Comparison of ENCODE assay signal across 18 cellular contexts in the genomic region with DNA sequence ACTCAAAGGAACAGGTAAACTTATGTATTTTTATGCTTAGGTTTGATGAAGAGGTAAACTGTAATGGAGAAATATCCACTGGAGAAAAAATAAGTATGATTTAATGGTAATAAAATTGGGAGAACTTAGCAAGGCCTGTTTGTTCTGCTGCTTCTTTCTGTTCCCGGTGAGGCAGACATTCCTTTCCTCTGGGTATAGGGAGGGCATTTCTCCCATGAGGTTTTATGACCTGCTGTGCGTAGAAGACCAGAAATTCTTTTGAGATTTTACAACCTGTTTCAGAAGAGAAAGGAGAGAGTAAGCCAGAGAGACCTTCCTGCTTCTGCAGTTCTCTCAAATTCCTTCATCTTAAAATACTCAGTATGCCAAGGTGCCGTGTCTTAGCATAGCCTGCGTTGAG.
DNase-seq lines count a peak whose midpoint lies in the region; ATAC-seq and TF ChIP-seq lines count a peak whose summit lies in the region.
"Had no signal": no experiment of that assay in that cellular context is flagged by ENCODE, and none has a peak within 500 bp of the region (broad histone marks: within the 10 kb centered on the region; RNA-seq: fewer than 3 reads in every experiment).

No MANE protein-coding gene starts in this region.

- peaks cover 11% of the 10 kb centered on the region for H3K27me3 Mint-ChIP-seq in GM23338 (ENCODE audit: insufficient read depth, low read depth, poor library complexity)
- no peaks in the 10 kb centered on the region; the same call in 1 of the 2 replicates for H3K27me3 Mint-ChIP-seq in WTC11 (ENCODE audit: low read depth)
- H3K27me3 Mint-ChIP-seq in nephron (ENCODE audit: low read depth), result no peaks in the 10 kb centered on the region
- H3K27me3 Mint-ChIP-seq in effector memory CD8-positive, alpha-beta T cell, result peaks cover 18 to 53% of the 10 kb centered on the region in 2 donors
- H3K27me3 Mint-ChIP-seq: CD4-positive, CD25-positive, alpha-beta regulatory T cell had no signal

- CTCF ChIA-PET in WTC11 (lab: Charles Lee), result interaction anchor here (1.0 kb wide), 1 partner anchor 174 kb away, joined by 3 read pairs; no protein-coding TSS in a partner anchor

- peak overlapping the region; percentile 48 for H3K4me2 ChIP-seq in GM23338
- H3K4me2 ChIP-seq: BLaER1 had no signal

- ATAC-seq in GM23338 (peak; percentile 60), WTC11 (peak; percentile 40), HG03520 (IDR thresholded peaks at IDR 0.05; ENCODE audit: unreplicated experiment) (no peak)
- ATAC-seq in effector memory CD8-positive, alpha-beta T cell (replicated peaks), result no peak
- ATAC-seq: GM12878 had no signal

- H3K4me3 Mint-ChIP-seq in GM23338 (0 out of 3 replicates have a peak overlapping the region, but pooled peaks have one; percentile 12), WTC11 (no peak overlapping the region; the same call in 1 of the 2 replicates), nephron (no peak overlapping the region)
- H3K4me3 Mint-ChIP-seq in effector memory CD8-positive, alpha-beta T cell, result no peak overlapping the region
- H3K4me3 Mint-ChIP-seq: CD4-positive, CD25-positive, alpha-beta regulatory T cell; IgD-negative memory B cell had no signal

- H3K4me1 Mint-ChIP-seq in GM23338, result peaks cover 42% of the 10 kb centered on the region
- peaks cover 40% of the 10 kb centered on the region for H3K4me1 Mint-ChIP-seq in WTC11
- H3K4me1 Mint-ChIP-seq in nephron, result peaks cover 8% of the 10 kb centered on the region
- no peaks in the 10 kb centered on the region for H3K4me1 Mint-ChIP-seq in effector memory CD8-positive, alpha-beta T cell (ENCODE audit: low read depth in 2 of 2)
- H3K4me1 Mint-ChIP-seq: CD4-positive, CD25-positive, alpha-beta regulatory T cell; IgD-negative memory B cell had no signal

- no peaks in the 10 kb centered on the region; the same call in 1 of the 2 replicates for H3K9me2 ChIP-seq in GM23338 (ENCODE audit: insufficient read depth)

- H3K4me3 ChIP-seq in GM23338 (peak overlapping the region; percentile 10; the same call in 1 of the 2 replicates), iPS-18a (ENCODE audit: low read length) (peak overlapping the region; percentile 7)
- H3K4me3 ChIP-seq: BLaER1, GM12878, GM23248, HAP-1 had no signal

- H3K9me3 Mint-ChIP-seq in GM23338, result no peaks in the 10 kb centered on the region
- no peaks in the 10 kb centered on the region for H3K9me3 Mint-ChIP-seq in WTC11
- H3K9me3 Mint-ChIP-seq in nephron, result no peaks in the 10 kb centered on the region
- no peaks in the 10 kb centered on the region for H3K9me3 Mint-ChIP-seq in effector memory CD8-positive, alpha-beta T cell
- H3K9me3 Mint-ChIP-seq: CD4-positive, CD25-positive, alpha-beta regulatory T cell had no signal

- POLR2A ChIA-PET in WTC11 (lab: Charles Lee), result interaction anchor here (0.7 kb wide), 1 partner anchor 552 kb away, joined by 4 read pairs; no protein-coding TSS in a partner anchor

- no peaks in the 10 kb centered on the region for H3K79me2 ChIP-seq in GM23338 (replicated peaks; ENCODE audit: insufficient read depth)

- peak overlapping the region; percentile 90 for H2AFZ ChIP-seq in GM23338
- H2AFZ ChIP-seq: GM23248 had no signal

- peaks cover 38% of the 10 kb centered on the region for H3K4me1 ChIP-seq in GM23338 (ENCODE audit: insufficient read depth)
- H3K4me1 ChIP-seq in iPS-18a (ENCODE audit: control insufficient read depth, low read depth, low read length), result peaks cover 37% of the 10 kb centered on the region
- H3K4me1 ChIP-seq: BLaER1, HAP-1 had no signal

- H3K36me3 ChIP-seq in GM23338 (ENCODE audit: insufficient read depth) (no peaks in the 10 kb centered on the region), iPS-18a (ENCODE audit: control insufficient read depth, low read depth, low read length) (no peaks in the 10 kb centered on the region)
- H3K36me3 ChIP-seq: BLaER1, HAP-1 had no signal

- no peaks in the 10 kb centered on the region for H3K9me3 ChIP-seq in iPS-18a (ENCODE audit: control insufficient read depth, low read depth, low read length)
- H3K9me3 ChIP-seq: BLaER1, HAP-1 had no signal

- no peak overlapping the region for H3K9ac ChIP-seq in iPS-18a (ENCODE audit: low read length)
- H3K9ac ChIP-seq: BLaER1, GM23248 had no signal

- H3K27ac ChIP-seq in GM23338 (ENCODE audit: low read depth) (peak overlapping the region; percentile 34; the same call in 1 of the 2 replicates), iPS-18a (ENCODE audit: low read length) (no peak overlapping the region)
- H3K27ac ChIP-seq: BLaER1, GM23248 had no signal

- peak; percentile 46 for DNase-seq in GM23338 (ENCODE audit: low spot score)
- DNase-seq in WTC11 (ENCODE audit: low spot score), result no peak
- no peak for DNase-seq in NCI-H2196 (lab: John Stamatoyannopoulos, UW; ENCODE audit: unreplicated experiment)
- no peak for DNase-seq in hippocampal formation (lab: John Stamatoyannopoulos, UW)
- DNase-seq in effector memory CD8-positive, alpha-beta T cell, result no peak
- DNase-seq: 8988T; AML-193; Calu3; CD4-positive, CD25-positive, alpha-beta regulatory T cell; DMS 273 treated with DMSO at 0.1 percent for 48 hours; GM23248 had no signal

- H3K36me3 Mint-ChIP-seq in GM23338 (ENCODE audit: low read depth), result no peaks in the 10 kb centered on the region
- no peaks in the 10 kb centered on the region for H3K36me3 Mint-ChIP-seq in WTC11
- no peaks in the 10 kb centered on the region for H3K36me3 Mint-ChIP-seq in nephron (ENCODE audit: low read depth)
- H3K36me3 Mint-ChIP-seq in effector memory CD8-positive, alpha-beta T cell (ENCODE audit: insufficient read depth), result no peaks in the 10 kb centered on the region
- H3K36me3 Mint-ChIP-seq: CD4-positive, CD25-positive, alpha-beta regulatory T cell; IgD-negative memory B cell had no signal

- H3F3A ChIP-seq in GM23338 (replicated peaks; ENCODE audit: low read depth), result no peaks in the 10 kb centered on the region; the same call in 1 of the 2 replicates

- H4K20me1 ChIP-seq in GM23338 (replicated peaks; ENCODE audit: insufficient read depth), result no peaks in the 10 kb centered on the region
- H4K20me1 ChIP-seq: BLaER1 had no signal

- H3K27me3 ChIP-seq in GM23338 (ENCODE audit: insufficient read depth) (no peaks in the 10 kb centered on the region), iPS-18a (ENCODE audit: control insufficient read depth, insufficient read depth, low read length) (no peaks in the 10 kb centered on the region)
- H3K27me3 ChIP-seq: BLaER1 had no signal

- TF ChIP-seq CTCF in GM23338 (conservative IDR thresholded peaks at IDR 0.05; ENCODE audit: low read depth in 2 of 2), result no peak
- no peak for TF ChIP-seq CTCF in WTC11 (IDR thresholded peaks at IDR 0.05)
- no peak for TF ChIP-seq CTCF in nephron (IDR thresholded peaks at IDR 0.05; ENCODE audit: unreplicated experiment in 3 of 3)

- H3K27ac Mint-ChIP-seq in GM23338, result no peak overlapping the region
- H3K27ac Mint-ChIP-seq in WTC11, result no peak overlapping the region
- H3K27ac Mint-ChIP-seq in nephron, result peak overlapping the region in 2 of 3 experiments; percentile 28 to 59
- no peak overlapping the region for H3K27ac Mint-ChIP-seq in effector memory CD8-positive, alpha-beta T cell
- H3K27ac Mint-ChIP-seq: CD4-positive, CD25-positive, alpha-beta regulatory T cell; IgD-negative memory B cell had no signal

TF ChIP-seq in GM23338, 12 proteins besides CTCF, POLR2A, EP300 and RAD21 (continues in another document):
- TF ChIP-seq EZH2 (IDR thresholded peaks at IDR 0.05; ENCODE audit: low read depth, unreplicated experiment), result no peak

TF ChIP-seq in WTC11, 78 proteins besides CTCF, POLR2A, EP300 and RAD21 (continues in another document):
- TF ChIP-seq, protein P1, sequence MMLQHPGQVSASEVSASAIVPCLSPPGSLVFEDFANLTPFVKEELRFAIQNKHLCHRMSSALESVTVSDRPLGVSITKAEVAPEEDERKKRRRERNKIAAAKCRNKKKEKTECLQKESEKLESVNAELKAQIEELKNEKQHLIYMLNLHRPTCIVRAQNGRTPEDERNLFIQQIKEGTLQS (CRISPR knock-in tag; conservative IDR thresholded peaks at IDR 0.05), result no peak
- TF ChIP-seq FOXK1 (CRISPR knock-in tag; IDR thresholded peaks at IDR 0.05), result no peak
- TF ChIP-seq CREM (CRISPR knock-in tag; IDR thresholded peaks at IDR 0.05), result no peak
- TF ChIP-seq, protein P2, sequence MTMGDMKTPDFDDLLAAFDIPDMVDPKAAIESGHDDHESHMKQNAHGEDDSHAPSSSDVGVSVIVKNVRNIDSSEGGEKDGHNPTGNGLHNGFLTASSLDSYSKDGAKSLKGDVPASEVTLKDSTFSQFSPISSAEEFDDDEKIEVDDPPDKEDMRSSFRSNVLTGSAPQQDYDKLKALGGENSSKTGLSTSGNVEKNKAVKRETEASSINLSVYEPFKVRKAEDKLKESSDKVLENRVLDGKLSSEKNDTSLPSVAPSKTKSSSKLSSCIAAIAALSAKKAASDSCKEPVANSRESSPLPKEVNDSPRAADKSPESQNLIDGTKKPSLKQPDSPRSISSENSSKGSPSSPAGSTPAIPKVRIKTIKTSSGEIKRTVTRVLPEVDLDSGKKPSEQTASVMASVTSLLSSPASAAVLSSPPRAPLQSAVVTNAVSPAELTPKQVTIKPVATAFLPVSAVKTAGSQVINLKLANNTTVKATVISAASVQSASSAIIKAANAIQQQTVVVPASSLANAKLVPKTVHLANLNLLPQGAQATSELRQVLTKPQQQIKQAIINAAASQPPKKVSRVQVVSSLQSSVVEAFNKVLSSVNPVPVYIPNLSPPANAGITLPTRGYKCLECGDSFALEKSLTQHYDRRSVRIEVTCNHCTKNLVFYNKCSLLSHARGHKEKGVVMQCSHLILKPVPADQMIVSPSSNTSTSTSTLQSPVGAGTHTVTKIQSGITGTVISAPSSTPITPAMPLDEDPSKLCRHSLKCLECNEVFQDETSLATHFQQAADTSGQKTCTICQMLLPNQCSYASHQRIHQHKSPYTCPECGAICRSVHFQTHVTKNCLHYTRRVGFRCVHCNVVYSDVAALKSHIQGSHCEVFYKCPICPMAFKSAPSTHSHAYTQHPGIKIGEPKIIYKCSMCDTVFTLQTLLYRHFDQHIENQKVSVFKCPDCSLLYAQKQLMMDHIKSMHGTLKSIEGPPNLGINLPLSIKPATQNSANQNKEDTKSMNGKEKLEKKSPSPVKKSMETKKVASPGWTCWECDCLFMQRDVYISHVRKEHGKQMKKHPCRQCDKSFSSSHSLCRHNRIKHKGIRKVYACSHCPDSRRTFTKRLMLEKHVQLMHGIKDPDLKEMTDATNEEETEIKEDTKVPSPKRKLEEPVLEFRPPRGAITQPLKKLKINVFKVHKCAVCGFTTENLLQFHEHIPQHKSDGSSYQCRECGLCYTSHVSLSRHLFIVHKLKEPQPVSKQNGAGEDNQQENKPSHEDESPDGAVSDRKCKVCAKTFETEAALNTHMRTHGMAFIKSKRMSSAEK (CRISPR knock-in tag; IDR thresholded peaks at IDR 0.05; ENCODE audit: borderline replicate concordance), result no peak

Comparison
In these comparisons a context has a peak if more than half of its experiments do, and no peak if none do; other contexts are left out.
1. ATAC-seq: peak in GM23338 (single experiment) and WTC11 (single experiment); none in HG03520 (single experiment) and effector memory CD8-positive, alpha-beta T cell (single experiment).
2. H3K27ac Mint-ChIP-seq: peak in nephron (2 of 3); none in GM23338 (single experiment), WTC11 (single experiment) and effector memory CD8-positive, alpha-beta T cell (0 of 2).